1 cellular context compared by ENCODE assay signal in genomic region chr7:134432296-134433152, GRCh38.
TF ChIP-seq lines count a peak whose summit lies in the region.

No MANE protein-coding gene starts in this region.

TF ChIP-seq in HepG2, 621 proteins besides CTCF, POLR2A, EP300 and RAD21 (continued from another document and continues in another):
- no peak for TF ChIP-seq MBNL3 (CRISPR knock-in tag; conservative IDR thresholded peaks at IDR 0.05)
- TF ChIP-seq HNF1B (CRISPR knock-in tag; IDR thresholded peaks at IDR 0.05), result peak; percentile 71
- no peak for TF ChIP-seq ELK4 (CRISPR knock-in tag; IDR thresholded peaks at IDR 0.05; ENCODE audit: borderline replicate concordance)
- TF ChIP-seq ZBTB33 (CRISPR knock-in tag; IDR thresholded peaks at IDR 0.05), result 0 out of 2 replicates have a peak, but pooled peaks have one; percentile 29
- no peak for TF ChIP-seq AKAP8 (CRISPR knock-in tag; IDR thresholded peaks at IDR 0.05)
- TF ChIP-seq ZNF629 (CRISPR knock-in tag; conservative IDR thresholded peaks at IDR 0.05), result no peak
- TF ChIP-seq ZNF512 (CRISPR knock-in tag; IDR thresholded peaks at IDR 0.05), result peak; percentile 29; the same call in 1 of the 2 replicates
- no peak for TF ChIP-seq ZNF691 (CRISPR knock-in tag; IDR thresholded peaks at IDR 0.05; ENCODE audit: borderline replicate concordance, low read depth)
- TF ChIP-seq MAFG (CRISPR knock-in tag; IDR thresholded peaks at IDR 0.05), result no peak
- no peak for TF ChIP-seq ZNF598 (CRISPR knock-in tag; IDR thresholded peaks at IDR 0.05; ENCODE audit: borderline replicate concordance)
- TF ChIP-seq ZNF350 (CRISPR knock-in tag; IDR thresholded peaks at IDR 0.05; ENCODE audit: borderline replicate concordance, low read depth), result peak; percentile 76; the same call in 1 of the 2 replicates
- 0 out of 2 replicates have a peak, but pooled peaks have one; percentile 33 for TF ChIP-seq ZBTB39 (CRISPR knock-in tag; IDR thresholded peaks at IDR 0.05)
- no peak for TF ChIP-seq KLF9 (CRISPR knock-in tag; IDR thresholded peaks at IDR 0.05; ENCODE audit: low read depth)
- 0 out of 2 replicates have a peak, but pooled peaks have one; percentile 19 for TF ChIP-seq ZHX2 (IDR thresholded peaks at IDR 0.05; ENCODE audit: low read depth)
- TF ChIP-seq ZHX2 (CRISPR knock-in tag; IDR thresholded peaks at IDR 0.05; ENCODE audit: borderline replicate concordance), result no peak
- no peak for TF ChIP-seq ATF3 (CRISPR knock-in tag; IDR thresholded peaks at IDR 0.05)
- TF ChIP-seq ZMYM4 (CRISPR knock-in tag; IDR thresholded peaks at IDR 0.05), result peak; percentile 72
- no peak for TF ChIP-seq NFE2L1 (CRISPR knock-in tag; IDR thresholded peaks at IDR 0.05; ENCODE audit: borderline replicate concordance)
- no peak for TF ChIP-seq CENPT (CRISPR knock-in tag; IDR thresholded peaks at IDR 0.05; ENCODE audit: low read depth)
- no peak for TF ChIP-seq ZNF891 (CRISPR knock-in tag; IDR thresholded peaks at IDR 0.05)
- no peak for TF ChIP-seq ZNF768 (CRISPR knock-in tag; IDR thresholded peaks at IDR 0.05)
- no peak for TF ChIP-seq ATF5 (CRISPR knock-in tag; IDR thresholded peaks at IDR 0.05; ENCODE audit: low read depth)
- no peak for TF ChIP-seq ZNF639 (CRISPR knock-in tag; conservative IDR thresholded peaks at IDR 0.05)
- TF ChIP-seq ZNF44 (CRISPR knock-in tag; IDR thresholded peaks at IDR 0.05), result no peak
- TF ChIP-seq ZFP37 (CRISPR knock-in tag; IDR thresholded peaks at IDR 0.05; ENCODE audit: borderline replicate concordance), result no peak
- no peak for TF ChIP-seq SMAD9 (CRISPR knock-in tag; IDR thresholded peaks at IDR 0.05)
- no peak for TF ChIP-seq SSRP1 (CRISPR knock-in tag; IDR thresholded peaks at IDR 0.05)
- TF ChIP-seq SP4 (CRISPR knock-in tag; IDR thresholded peaks at IDR 0.05), result no peak
- TF ChIP-seq SP1 (IDR thresholded peaks at IDR 0.05), result no peak
- peak; percentile 56; the same call in 1 of the 2 replicates for TF ChIP-seq SP1 (CRISPR knock-in tag; IDR thresholded peaks at IDR 0.05)
- TF ChIP-seq MTF1 (CRISPR knock-in tag; IDR thresholded peaks at IDR 0.05), result no peak
- TF ChIP-seq ZNF235 (CRISPR knock-in tag; IDR thresholded peaks at IDR 0.05; ENCODE audit: borderline replicate concordance), result no peak
- TF ChIP-seq JUN (CRISPR knock-in tag; IDR thresholded peaks at IDR 0.05), result no peak
- TF ChIP-seq STAT5B (CRISPR knock-in tag; IDR thresholded peaks at IDR 0.05), result no peak
- TF ChIP-seq HMGA1 (CRISPR knock-in tag; conservative IDR thresholded peaks at IDR 0.05), result no peak
- no peak for TF ChIP-seq RBAK (CRISPR knock-in tag; IDR thresholded peaks at IDR 0.05)
- TF ChIP-seq PATZ1 (CRISPR knock-in tag; IDR thresholded peaks at IDR 0.05), result no peak
- no peak for TF ChIP-seq ZNF543 (CRISPR knock-in tag; IDR thresholded peaks at IDR 0.05)
- TF ChIP-seq ZEB1 (IDR thresholded peaks at IDR 0.05; ENCODE audit: insufficient replicate concordance, low read depth), result no peak
- TF ChIP-seq HNRNPH1 (optimal IDR thresholded peaks at IDR 0.05; ENCODE audit: low read depth, low read length), result no peak
- no peak for TF ChIP-seq ZNF713 (CRISPR knock-in tag; IDR thresholded peaks at IDR 0.05)
- no peak for TF ChIP-seq ZNF615 (CRISPR knock-in tag; IDR thresholded peaks at IDR 0.05; ENCODE audit: borderline replicate concordance)
- no peak for TF ChIP-seq MXD1 (CRISPR knock-in tag; IDR thresholded peaks at IDR 0.05)
- no peak for TF ChIP-seq ZNF782 (CRISPR knock-in tag; IDR thresholded peaks at IDR 0.05; ENCODE audit: borderline replicate concordance)
